ENCODE assay signal across 11 cellular contexts in genomic region chr2:206783718-206784117, GRCh38. TPM values are rescaled to one million over a fixed set of nuclear protein-coding genes. Genes with fewer than 3 reads are reported as not detected.
DNase-seq lines count a peak whose midpoint lies in the region; ATAC-seq and TF ChIP-seq lines count a peak whose summit lies in the region.
"Had no signal": no experiment of that assay in that cellular context is flagged by ENCODE, and none has a peak within 500 bp of the region (broad histone marks: within the 10 kb centered on the region; RNA-seq: fewer than 3 reads in every experiment).

No MANE protein-coding gene starts in this region.

- DNase-seq in AG09309 (ENCODE audit: low read depth) (no peak), RWPE1 (ENCODE audit: low spot score) (no peak), iPS-NIHi7 (ENCODE audit: extremely low spot score) (peak; percentile 44), coronary artery (ENCODE audit: low spot score) (no peak), spleen (no peak)
- DNase-seq: amniotic stem cell, NCI-H1436 treated with DMSO at 0.1 percent for 48 hours had no signal

- 76 to 94% (median 88%) methylated on average over 2 of the region's 2 CpGs for WGBS in spleen, 5 donors

- CTCF ChIA-PET in RWPE1 (lab: Yijun Ruan, JAX), result interaction anchor here (0.7 kb wide), 2 partner anchors 101 to 205 kb away, joined by 3 read pairs; no protein-coding TSS in a partner anchor

- no peaks in the 10 kb centered on the region for H3K4me1 ChIP-seq in spleen
- H3K4me1 ChIP-seq: suprapubic skin had no signal

- H3K36me3 ChIP-seq in spleen, result peaks cover 0 to 99% (median 82%) of the 10 kb centered on the region in 6 donors

- H3K27ac ChIP-seq in RWPE1 (no peak overlapping the region), coronary artery (no peak overlapping the region), spleen (no peak overlapping the region)
- H3K27ac ChIP-seq: suprapubic skin had no signal

- intact Hi-C loops in spleen (cut with DNase I; ENCODE audit: low total_unique reads), result loop anchor here (10.0 kb wide), 1 partner anchor 89 kb away; no protein-coding TSS in a partner anchor

- POLR2A ChIA-PET in RWPE1 (lab: Yijun Ruan, JAX; ENCODE audit: low non-redundant PET), result no interaction called here

- no peak for ATAC-seq in HG03025 (IDR thresholded peaks at IDR 0.05; ENCODE audit: low FRiP score, unreplicated experiment)
- ATAC-seq in HG03565 (IDR thresholded peaks at IDR 0.05; ENCODE audit: unreplicated experiment), result no peak

- TF ChIP-seq CTCF in AG09309 (IDR thresholded peaks at IDR 0.05; ENCODE audit: control insufficient read depth, insufficient read depth, low read depth, low read length, missing control alignments) (peak; percentile 60), GM12873 (IDR thresholded peaks at IDR 0.05; ENCODE audit: insufficient read depth, low read depth, low read length, missing control alignments) (peak; percentile 53), RWPE1 (conservative IDR thresholded peaks at IDR 0.05; ENCODE audit: low read depth) (peak; percentile 23; the same call in 1 of the 2 replicates), coronary artery (IDR thresholded peaks at IDR 0.05) (no peak), spleen (IDR thresholded peaks at IDR 0.05 in 8 of 11, conservative IDR thresholded peaks at IDR 0.05 in 3 of 11) (no peak)

- H3K9me3 ChIP-seq in spleen, result peaks cover 3 to 22% (median 19%) of the 10 kb centered on the region in 8 donors
- H3K9me3 ChIP-seq: suprapubic skin had no signal

- H3K27me3 ChIP-seq in spleen (replicated peaks in 1 of 7), result no peaks in the 10 kb centered on the region
- H3K27me3 ChIP-seq: suprapubic skin had no signal

- H3K4me3 ChIP-seq in AG09309 (ENCODE audit: control insufficient read depth, low read depth, low read length) (no peak overlapping the region), coronary artery (no peak overlapping the region), spleen (no peak overlapping the region)
- H3K4me3 ChIP-seq: suprapubic skin had no signal

- TF ChIP-seq POLR2A in spleen (IDR thresholded peaks at IDR 0.05), result no peak

RNA-seq across cellular contexts. Expression of gene FASTKD2, which starts 18.3 kb away (rescaled TPM):
- 10 to 100 TPM; 17.0 to 27.1 (median 24.6) TPM for total RNA-seq in spleen
- polyA plus RNA-seq in spleen, result 10 to 100 TPM in 1 of 3 donors, 1 to 10 TPM in 2; 8.9 to 10.1 (median 9.0) TPM

RNA-seq across cellular contexts. Expression of gene MDH1B, which starts 18.6 kb away (rescaled TPM):
- total RNA-seq in spleen, result 1 to 10 TPM in 2 of 7 donors, under 1 TPM in 3, not detected in 2; 0.22 to 2.4 (median 0.37) TPM
- polyA plus RNA-seq in spleen, result under 1 TPM; 0.10 to 0.35 (median 0.27) TPM

Comparison
In these comparisons a context has a peak if more than half of its experiments do, and no peak if none do; other contexts are left out.
1. CTCF ChIP-seq: peak in AG09309 (single experiment), GM12873 (single experiment) and RWPE1 (single experiment); none in coronary artery (single experiment) and spleen (0 of 11).